In the genomic region with DNA sequence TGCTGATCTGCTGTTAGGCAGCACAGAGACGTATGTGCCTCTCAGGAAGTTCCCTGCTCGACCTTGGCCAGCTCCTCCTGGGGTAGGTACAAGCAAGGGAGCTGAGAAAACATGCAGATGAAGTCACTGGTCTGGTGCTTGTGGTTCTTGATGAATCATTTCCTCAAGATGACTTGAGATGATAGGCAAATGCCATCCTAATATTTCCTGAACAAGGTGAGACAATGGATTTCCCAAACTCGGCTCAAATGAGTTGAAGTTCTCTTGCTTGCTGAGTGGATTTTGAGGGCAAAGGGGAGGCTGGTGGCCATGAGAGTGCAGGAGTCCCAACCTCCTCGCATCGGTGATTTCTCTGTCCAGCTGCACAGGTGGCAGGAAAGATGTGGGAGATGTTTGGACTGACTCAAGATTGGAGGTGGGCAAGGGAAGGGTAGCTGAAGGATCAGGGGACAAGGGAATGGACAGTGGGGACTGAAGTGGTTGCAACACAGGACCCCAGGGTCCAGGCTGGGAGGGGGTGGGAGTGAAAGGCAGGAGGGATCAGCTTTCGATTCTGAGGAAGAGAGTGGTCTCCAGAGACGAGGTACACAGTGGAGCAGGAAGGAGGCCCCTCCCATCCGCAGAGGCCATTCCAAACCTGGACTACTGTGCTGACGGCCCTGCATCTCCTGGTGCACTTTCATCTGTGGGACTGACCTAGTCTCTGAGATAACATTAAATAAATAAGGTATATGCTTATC, we compare ENCODE assay signal across 9 cellular contexts.
A peak's percentile ranks its signal among the peaks of the same experiment; 100 is the strongest.
DNase-seq lines count a peak whose midpoint lies in the region; ATAC-seq, FAIRE-seq and TF ChIP-seq lines count a peak whose summit lies in the region.
"Had no signal": no experiment of that assay in that cellular context is flagged by ENCODE, and none has a peak within 500 bp of the region (broad histone marks: within the 10 kb centered on the region; RNA-seq: fewer than 3 reads in every experiment).

No MANE protein-coding gene starts in this region.

- peak overlapping the region in 4 of 6 donors; percentile 9 to 52 (median 43) for H3K27ac Mint-ChIP-seq in naive B cell

- no peak overlapping the region for H2AFZ ChIP-seq in mammary epithelial cell (ENCODE audit: low read depth, low read length)

- intact Hi-C loops in mammary epithelial cell (cut with micrococcal nuclease) (loop anchor here (2.0 to 5.0 kb wide), 2 partner anchors 71 to 77 kb away; partner anchors contain the start of gene TP53BP2), aorta (cut with DNase I) (no loop called here)

- no peak for TF ChIP-seq POLR2A in GM12891 (IDR thresholded peaks at IDR 0.05; ENCODE audit: low read depth, low read length)

- no peaks in the 10 kb centered on the region for H3K9me3 ChIP-seq in SJSA1 (replicated peaks)
- H3K9me3 ChIP-seq in mammary epithelial cell (replicated peaks; ENCODE audit: insufficient read depth, low read length): no peaks in the 10 kb centered on the region
- no peaks in the 10 kb centered on the region for H3K9me3 ChIP-seq in aorta (ENCODE audit: control insufficient read depth, low read length)
- H3K9me3 ChIP-seq: right lobe of liver had no signal

- no peak overlapping the region for H3K9ac ChIP-seq in mammary epithelial cell (ENCODE audit: insufficient read depth, low read length)

- CTCF ChIA-PET in mammary epithelial cell (lab: Charles Lee; ENCODE audit: low non-redundant PET): interaction anchor here (0.6 kb wide), 1 partner anchor 74 kb away, joined by 3 read pairs; no protein-coding TSS in a partner anchor

- FAIRE-seq in GM12891 (lab: Jason Lieb, UNC): no peak

- peaks cover 15 to 37% of the 10 kb centered on the region in 2 donors for H3K36me3 Mint-ChIP-seq in naive B cell

- peaks cover 88% of the 10 kb centered on the region for H3K36me3 ChIP-seq in SJSA1
- peaks cover 42% of the 10 kb centered on the region for H3K36me3 ChIP-seq in mammary epithelial cell (ENCODE audit: insufficient read depth, low read length)
- peaks cover 0 to 4% of the 10 kb centered on the region in 2 donors for H3K36me3 ChIP-seq in aorta (ENCODE audit: control insufficient read depth in 1 of 2, insufficient read depth in 2 of 2, low read length in 1 of 2)

- H3K79me2 ChIP-seq in mammary epithelial cell (ENCODE audit: insufficient read depth, low read length): no peaks in the 10 kb centered on the region

- no TSS peak for BruUV-seq in mammary epithelial cell (replicated peaks; lab: Mats Ljungman, UMichigan)

- H3K4me1 Mint-ChIP-seq in naive B cell: peaks cover 0 to 12% (median 4%) of the 10 kb centered on the region in 3 donors

- in situ Hi-C loops in mammary epithelial cell (cut with MboI; ENCODE audit: low sequenced_read_pairs in 2 of 2): no loop called here

- no peak for DNase-seq in GM12891 (ENCODE audit: insufficient read length, low spot score)
- DNase-seq in SJSA1 (ENCODE audit: low read depth in 1 of 2, low spot score in 2 of 2): peak; percentile 46 to 65
- peak; percentile 94 for DNase-seq in mammary epithelial cell
- no peak for DNase-seq in naive B cell
- no peak for DNase-seq in aorta
- no peak for DNase-seq in activated CD4-positive, CD25-positive, alpha-beta regulatory T cell treated with anti-CD3 and anti-CD28 coated beads, Interleukin-2, amount 50 U/mL, for 72 hours
- DNase-seq: right lobe of liver had no signal

- 36% methylated on average over 6 of the region's 9 CpGs for WGBS in mammary epithelial cell (ENCODE audit: low coverage, missing lambda C conversion rate)
- 40 to 47% methylated on average over 9 of the region's 9 CpGs for WGBS in aorta, 2 donors

- H3K4me3 Mint-ChIP-seq in naive B cell: peak overlapping the region in 1 of 8 donors; percentile 3

- H3K4me2 ChIP-seq in mammary epithelial cell (ENCODE audit: insufficient read depth, low read depth, low read length): peak overlapping the region; percentile 4

- H4K20me1 ChIP-seq in mammary epithelial cell (ENCODE audit: insufficient read depth, low read length): no peaks in the 10 kb centered on the region

- H3K27ac ChIP-seq in SJSA1 (0 out of 2 replicates have a peak overlapping the region, but pooled peaks have one; percentile 12), mammary epithelial cell (ENCODE audit: insufficient read depth, low read depth, low read length) (peak overlapping the region; percentile 40), aorta (ENCODE audit: low read depth in 1 of 2, low read length in 2 of 2) (peak overlapping the region; percentile 24 to 57)
- H3K27ac ChIP-seq: right lobe of liver had no signal

- H3K27me3 ChIP-seq in SJSA1 (replicated peaks): no peaks in the 10 kb centered on the region
- H3K27me3 ChIP-seq in mammary epithelial cell (ENCODE audit: insufficient read depth, low read length): no peaks in the 10 kb centered on the region
- no peaks in the 10 kb centered on the region for H3K27me3 ChIP-seq in aorta (ENCODE audit: control insufficient read depth in 1 of 2, insufficient read depth in 2 of 2, low read length in 1 of 2)
- H3K27me3 ChIP-seq: right lobe of liver had no signal

- no peaks in the 10 kb centered on the region for H3K9me3 Mint-ChIP-seq in naive B cell

- H3K4me1 ChIP-seq in SJSA1 (replicated peaks): peaks cover 39% of the 10 kb centered on the region
- H3K4me1 ChIP-seq in mammary epithelial cell (ENCODE audit: insufficient read depth, low read length): peaks cover 40% of the 10 kb centered on the region
- peaks cover 0 to 5% of the 10 kb centered on the region in 2 donors for H3K4me1 ChIP-seq in aorta (ENCODE audit: control insufficient read depth in 1 of 2, insufficient read depth in 2 of 2, low read length in 2 of 2)
- H3K4me1 ChIP-seq: right lobe of liver had no signal

- dilution Hi-C loops in mammary epithelial cell (cut with HindIII; ENCODE audit: low sequenced_read_pairs): no loop called here

- no peak for TF ChIP-seq CTCF in mammary epithelial cell (conservative IDR thresholded peaks at IDR 0.05 in 1 of 2, IDR thresholded peaks at IDR 0.05 in 1 of 2; ENCODE audit: extremely low read depth in 1 of 2, insufficient read depth in 1 of 2, low read depth in 1 of 2, low read length in 2 of 2)

- ATAC-seq in naive B cell (ENCODE audit: low read depth in 2 of 2): no peak
- no peak for ATAC-seq in aorta (ENCODE audit: low FRiP score)
- no peak for ATAC-seq in GM18873 (IDR thresholded peaks at IDR 0.05; ENCODE audit: low FRiP score, unreplicated experiment)
- ATAC-seq in HG02678 (IDR thresholded peaks at IDR 0.05; ENCODE audit: unreplicated experiment): no peak

- no peaks in the 10 kb centered on the region for H3K27me3 Mint-ChIP-seq in naive B cell

- H3K4me3 ChIP-seq in SJSA1 (no peak overlapping the region), mammary epithelial cell (replicated peaks in 1 of 3; ENCODE audit: insufficient read depth in 1 of 3, low read depth in 2 of 3, low read length in 3 of 3) (no peak overlapping the region), aorta (ENCODE audit: low read length in 2 of 2) (no peak overlapping the region)
- H3K4me3 ChIP-seq: right lobe of liver had no signal

TF ChIP-seq in GM12891, 5 proteins besides CTCF, POLR2A, EP300 and RAD21:
- TF ChIP-seq SPI1 (IDR thresholded peaks at IDR 0.05; ENCODE audit: low read depth, low read length) (no peak), POU2F2 (IDR thresholded peaks at IDR 0.05; ENCODE audit: low read depth, low read length) (0 out of 2 replicates have a peak, but pooled peaks have one; percentile 4), POLR2AphosphoS5 (IDR thresholded peaks at IDR 0.05; ENCODE audit: low read depth, low read length) (no peak), PAX5 (IDR thresholded peaks at IDR 0.05; ENCODE audit: insufficient read depth, low read length, severe bottlenecking) (no peak)

Comparison
In these comparisons a context has a peak if more than half of its experiments do, and no peak if none do; other contexts are left out.
1. DNase-seq: peak in SJSA1 (2 of 2) and mammary epithelial cell (single experiment); none in GM12891 (single experiment), naive B cell (single experiment), aorta (0 of 2) and activated CD4-positive, CD25-positive, alpha-beta regulatory T cell treated with anti-CD3 and anti-CD28 coated beads, Interleukin-2, amount 50 U/mL, for 72 hours (single experiment).
2. Peak in every context shown above with its lines, with median percentiles within 50 percentile points of each other: H3K27ac ChIP-seq.